Comparison of ENCODE assay signal across 8 cellular contexts in genomic region chr5:29882036-29882435, GRCh38.
"Had no signal": no experiment of that assay in that cellular context is flagged by ENCODE, and none has a peak within 500 bp of the region (broad histone marks: within the 10 kb centered on the region; RNA-seq: fewer than 3 reads in every experiment).

No MANE protein-coding gene starts in this region.

- H3K9ac ChIP-seq: GM23248, KMS-11 had no signal

- H3K27ac ChIP-seq: GM23248, KMS-11 had no signal

- H3K4me2 ChIP-seq: KMS-11 had no signal

- DNase-seq: GM23248, GOT3, H9, HCEC 1CT, Karpas-422, KBM-7 had no signal

- FAIRE-seq: H54 had no signal

- H3K4me3 ChIP-seq: GM23248 had no signal

- H2AFZ ChIP-seq: GM23248 had no signal
